ENCODE assay signal across 11 cellular contexts in the genomic region with DNA sequence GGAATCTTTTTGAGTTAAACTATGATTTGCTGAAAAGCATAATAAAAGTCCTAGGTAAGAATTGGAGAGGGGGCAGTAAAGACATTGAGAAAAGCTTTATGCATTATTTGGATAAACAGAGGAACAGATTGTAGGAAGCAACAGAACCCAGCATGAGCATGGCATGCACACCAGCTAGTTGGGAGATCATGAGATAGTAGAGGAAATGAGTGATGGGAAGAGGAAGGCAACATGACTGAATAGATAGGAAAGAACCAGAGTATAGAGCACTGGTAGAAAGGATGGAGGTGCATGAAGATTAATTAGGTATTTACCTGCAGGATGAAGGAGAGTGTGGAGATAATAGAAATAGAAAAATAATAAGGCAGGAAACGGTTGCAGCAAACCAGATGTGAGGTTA.
"Had no signal": no experiment of that assay in that cellular context is flagged by ENCODE, and none has a peak within 500 bp of the region (broad histone marks: within the 10 kb centered on the region; RNA-seq: fewer than 3 reads in every experiment).

No MANE protein-coding gene starts in this region.

- FAIRE-seq: H1, H54 had no signal

- H2AFZ ChIP-seq: GM23248, GM23338 had no signal

- H3K4me3 ChIP-seq: GM23248, GM23338, HAP-1 had no signal

- ATAC-seq: GM23338, HCT116 had no signal

- H3K9ac ChIP-seq: GM23248 had no signal

- H3K9me3 ChIP-seq: HAP-1 had no signal

- H3K27ac ChIP-seq: GM23248 had no signal

- H3K36me3 ChIP-seq: HAP-1 had no signal

- H3K4me2 ChIP-seq: GM23338 had no signal

- DNase-seq: GM23248, GOT3, H7, H9, HCEC 1CT, HFFc6 had no signal
